Comparison of ENCODE assay signal across 1 cellular context in the genomic region with DNA sequence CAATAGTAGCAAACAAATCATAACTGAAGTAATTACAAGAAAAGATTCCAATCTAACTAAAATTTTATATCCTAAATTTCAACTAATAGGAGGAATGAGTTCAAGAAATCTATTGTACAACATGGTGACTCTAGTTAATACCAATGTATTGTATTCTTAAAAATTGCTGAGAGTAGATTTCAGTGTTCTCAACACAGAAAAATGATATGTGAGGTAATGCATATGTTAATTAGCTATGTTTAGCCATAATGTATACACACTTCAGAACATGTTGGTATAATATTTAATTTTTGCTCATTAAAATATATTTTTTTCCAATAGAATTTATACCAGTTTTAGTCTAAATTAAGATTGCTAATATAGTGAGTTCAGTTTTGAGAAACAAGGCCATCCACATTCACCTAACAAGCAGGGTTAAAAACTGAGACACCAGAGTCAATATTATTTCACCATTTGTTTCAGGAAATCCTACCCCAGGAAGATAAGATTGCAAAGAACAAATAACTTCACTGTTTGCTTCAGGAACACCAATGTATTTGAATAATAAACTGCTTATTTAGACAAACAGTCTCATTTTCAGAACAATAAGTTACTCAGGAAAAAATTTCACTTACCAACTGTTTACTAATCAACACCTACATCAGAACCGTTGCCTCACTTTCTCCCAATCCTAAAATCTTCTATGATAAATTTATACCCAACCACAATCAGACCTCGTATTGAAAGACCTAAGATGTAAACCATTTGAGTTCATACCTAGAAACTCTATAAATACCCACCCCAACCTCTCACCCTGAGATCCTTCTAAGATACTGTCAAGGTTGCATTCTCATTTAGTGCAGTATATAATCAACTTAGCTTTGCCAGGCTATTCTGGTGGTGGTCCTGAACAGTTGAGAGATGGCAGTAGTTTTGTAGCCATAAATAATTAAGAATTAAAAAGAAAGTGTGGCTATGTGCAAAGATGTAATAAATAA.
TF ChIP-seq lines count a peak whose summit lies in the region.

No MANE protein-coding gene starts in this region.

TF ChIP-seq in HepG2, 621 proteins besides CTCF, POLR2A, EP300 and RAD21 (continued from another document):
- TF ChIP-seq, protein P1, sequence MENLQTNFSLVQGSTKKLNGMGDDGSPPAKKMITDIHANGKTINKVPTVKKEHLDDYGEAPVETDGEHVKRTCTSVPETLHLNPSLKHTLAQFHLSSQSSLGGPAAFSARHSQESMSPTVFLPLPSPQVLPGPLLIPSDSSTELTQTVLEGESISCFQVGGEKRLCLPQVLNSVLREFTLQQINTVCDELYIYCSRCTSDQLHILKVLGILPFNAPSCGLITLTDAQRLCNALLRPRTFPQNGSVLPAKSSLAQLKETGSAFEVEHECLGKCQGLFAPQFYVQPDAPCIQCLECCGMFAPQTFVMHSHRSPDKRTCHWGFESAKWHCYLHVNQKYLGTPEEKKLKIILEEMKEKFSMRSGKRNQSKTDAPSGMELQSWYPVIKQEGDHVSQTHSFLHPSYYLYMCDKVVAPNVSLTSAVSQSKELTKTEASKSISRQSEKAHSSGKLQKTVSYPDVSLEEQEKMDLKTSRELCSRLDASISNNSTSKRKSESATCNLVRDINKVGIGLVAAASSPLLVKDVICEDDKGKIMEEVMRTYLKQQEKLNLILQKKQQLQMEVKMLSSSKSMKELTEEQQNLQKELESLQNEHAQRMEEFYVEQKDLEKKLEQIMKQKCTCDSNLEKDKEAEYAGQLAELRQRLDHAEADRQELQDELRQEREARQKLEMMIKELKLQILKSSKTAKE (CRISPR knock-in tag; IDR thresholded peaks at IDR 0.05; ENCODE audit: borderline replicate concordance), result peak; percentile 34; the same call in 1 of the 2 replicates
- TF ChIP-seq ELF3 (CRISPR knock-in tag; IDR thresholded peaks at IDR 0.05) (peak; percentile 60; the same call in 1 of the 2 replicates), POGZ (CRISPR knock-in tag; IDR thresholded peaks at IDR 0.05) (peak; percentile 58; the same call in 1 of the 2 replicates), SUZ12 (IDR thresholded peaks at IDR 0.05; ENCODE audit: low read depth, low read length) (no peak), CAMTA2 (CRISPR knock-in tag; IDR thresholded peaks at IDR 0.05; ENCODE audit: borderline replicate concordance) (no peak), KDM3A (CRISPR knock-in tag; IDR thresholded peaks at IDR 0.05; ENCODE audit: low read depth) (no peak), BCL6 (CRISPR knock-in tag; IDR thresholded peaks at IDR 0.05) (peak; percentile 93)
- TF ChIP-seq, protein P2, sequence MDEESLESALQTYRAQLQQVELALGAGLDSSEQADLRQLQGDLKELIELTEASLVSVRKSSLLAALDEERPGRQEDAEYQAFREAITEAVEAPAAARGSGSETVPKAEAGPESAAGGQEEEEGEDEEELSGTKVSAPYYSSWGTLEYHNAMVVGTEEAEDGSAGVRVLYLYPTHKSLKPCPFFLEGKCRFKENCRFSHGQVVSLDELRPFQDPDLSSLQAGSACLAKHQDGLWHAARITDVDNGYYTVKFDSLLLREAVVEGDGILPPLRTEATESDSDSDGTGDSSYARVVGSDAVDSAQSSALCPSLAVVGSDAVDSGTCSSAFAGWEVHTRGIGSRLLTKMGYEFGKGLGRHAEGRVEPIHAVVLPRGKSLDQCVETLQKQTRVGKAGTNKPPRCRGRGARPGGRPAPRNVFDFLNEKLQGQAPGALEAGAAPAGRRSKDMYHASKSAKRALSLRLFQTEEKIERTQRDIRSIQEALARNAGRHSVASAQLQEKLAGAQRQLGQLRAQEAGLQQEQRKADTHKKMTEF (CRISPR knock-in tag; IDR thresholded peaks at IDR 0.05), result peak; percentile 70
- TF ChIP-seq, protein P3, sequence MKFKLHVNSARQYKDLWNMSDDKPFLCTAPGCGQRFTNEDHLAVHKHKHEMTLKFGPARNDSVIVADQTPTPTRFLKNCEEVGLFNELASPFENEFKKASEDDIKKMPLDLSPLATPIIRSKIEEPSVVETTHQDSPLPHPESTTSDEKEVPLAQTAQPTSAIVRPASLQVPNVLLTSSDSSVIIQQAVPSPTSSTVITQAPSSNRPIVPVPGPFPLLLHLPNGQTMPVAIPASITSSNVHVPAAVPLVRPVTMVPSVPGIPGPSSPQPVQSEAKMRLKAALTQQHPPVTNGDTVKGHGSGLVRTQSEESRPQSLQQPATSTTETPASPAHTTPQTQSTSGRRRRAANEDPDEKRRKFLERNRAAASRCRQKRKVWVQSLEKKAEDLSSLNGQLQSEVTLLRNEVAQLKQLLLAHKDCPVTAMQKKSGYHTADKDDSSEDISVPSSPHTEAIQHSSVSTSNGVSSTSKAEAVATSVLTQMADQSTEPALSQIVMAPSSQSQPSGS (CRISPR knock-in tag; IDR thresholded peaks at IDR 0.05), result 0 out of 2 replicates have a peak, but pooled peaks have one; percentile 14
